In the genomic region with DNA sequence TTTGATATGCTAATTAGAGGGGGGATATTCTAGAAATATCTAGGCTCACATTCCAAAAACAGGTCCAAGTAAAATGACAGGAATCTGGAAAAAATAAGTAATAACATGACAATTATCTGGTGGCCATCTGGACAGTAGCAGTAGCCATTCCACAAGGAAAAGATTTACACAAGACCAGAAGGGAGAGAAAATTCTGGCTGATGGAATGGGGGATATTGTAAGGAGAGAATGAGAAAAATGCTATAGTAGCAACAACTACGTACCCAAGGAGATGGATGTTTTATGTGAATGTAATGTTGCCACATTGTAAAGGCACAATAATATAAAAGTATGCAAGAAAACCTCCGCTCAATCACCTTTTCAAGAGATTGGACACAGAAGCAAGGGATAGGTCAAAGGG, we compare ENCODE assay signal across 24 cellular contexts. TPM values are rescaled to one million over a fixed set of nuclear protein-coding genes. Genes with fewer than 3 reads are reported as not detected.
A peak's percentile ranks its signal among the peaks of the same experiment; 100 is the strongest.
DNase-seq lines count a peak whose midpoint lies in the region; ATAC-seq and TF ChIP-seq lines count a peak whose summit lies in the region.
"Had no signal": no experiment of that assay in that cellular context is flagged by ENCODE, and none has a peak within 500 bp of the region (broad histone marks: within the 10 kb centered on the region; RNA-seq: fewer than 3 reads in every experiment).

No MANE protein-coding gene starts in this region.

- H2AK9ac ChIP-seq in IMR-90 (replicated peaks; ENCODE audit: low read depth, low read length, poor library complexity): no peak overlapping the region

- no peak overlapping the region for H2BK15ac ChIP-seq in IMR-90 (ENCODE audit: low read depth, low read length)

- H3K4me3 ChIP-seq in IMR-90 (ENCODE audit: insufficient read depth, low read depth, low read length) (no peak overlapping the region), lower lobe of right lung (no peak overlapping the region), upper lobe of left lung (no peak overlapping the region), mucosa of descending colon (no peak overlapping the region)
- H3K4me3 ChIP-seq: tibial nerve had no signal

- peak overlapping the region; percentile 7; the same call in 1 of the 2 replicates for H3K4me2 ChIP-seq in IMR-90 (ENCODE audit: low read depth, low read length)

- H3K27me3 Mint-ChIP-seq in dendritic cell treated with granulocyte-macrophage colony-stimulating factor and Interleukin-4, amounts not matched to agents 40 ng/mL and 50 ng/mL, for 4 days: no peaks in the 10 kb centered on the region

- TF ChIP-seq POLR2A in IMR-90 (IDR thresholded peaks at IDR 0.05; ENCODE audit: low read depth, low read length) (no peak), upper lobe of left lung (IDR thresholded peaks at IDR 0.05) (no peak)

- no peak overlapping the region for H2BK120ac ChIP-seq in IMR-90 (ENCODE audit: low read depth, low read length)

- peaks cover 53% of the 10 kb centered on the region for H3K4me1 Mint-ChIP-seq in dendritic cell treated with granulocyte-macrophage colony-stimulating factor and Interleukin-4, amounts not matched to agents 40 ng/mL and 50 ng/mL, for 4 days (ENCODE audit: low read depth)

- H3K14ac ChIP-seq in IMR-90 (replicated peaks; ENCODE audit: low read depth, low read length): peak overlapping the region; percentile 17; the same call in 1 of the 2 replicates

- no peak for TF ChIP-seq CTCF in IMR-90 (conservative IDR thresholded peaks at IDR 0.05; ENCODE audit: low read depth, low read length)
- no peak for TF ChIP-seq CTCF in lower lobe of right lung (IDR thresholded peaks at IDR 0.05)
- TF ChIP-seq CTCF in upper lobe of left lung (IDR thresholded peaks at IDR 0.05): no peak
- no peak for TF ChIP-seq CTCF in GM13976 (IDR thresholded peaks at IDR 0.05; ENCODE audit: borderline replicate concordance, control extremely low read depth, extremely low read depth, insufficient read depth, missing control alignments)
- TF ChIP-seq CTCF in mucosa of descending colon (IDR thresholded peaks at IDR 0.05): no peak

- no peak for DNase-seq in IMR-90
- no peak for DNase-seq in lower lobe of right lung
- no peak for DNase-seq in upper lobe of left lung
- no peak for DNase-seq in SW480 (ENCODE audit: low spot score)
- DNase-seq in GM13976 (ENCODE audit: low spot score): no peak
- no peak for DNase-seq in COLO668 (lab: John Stamatoyannopoulos, UW; ENCODE audit: unreplicated experiment)
- DNase-seq in mucosa of descending colon: no peak
- DNase-seq: activated CD4-positive, alpha-beta T cell treated with anti-CD3 and anti-CD28 coated beads for 1 hour; activated naive CD4-positive, alpha-beta T cell treated with anti-CD3 and anti-CD28 coated beads, Interleukin-2, amount 10 ng/mL, durations not matched to agents 7 days and 5 days; activated T-cell treated with anti-CD3 and anti-CD28 coated beads, Interleukin-2, amount 50 U/mL, for 72 hours; anterior cingulate cortex; effector memory CD4-positive, alpha-beta T cell; hippocampal formation; NCI-H1105; NCI-H2081; RPMI8226; stimulated activated CD4-positive, alpha-beta T cell treated with anti-CD3 and anti-CD28 coated beads, Interleukin-1b, Interleukin-23, amount 100 ng/mL, for 48 hours; stimulated activated naive CD8-positive, alpha-beta T cell treated with anti-CD3 and anti-CD28 coated beads, Interleukin-15, Interleukin-2, amounts not matched to agents 100 U/mL and 50 U/mL, for 24 hours; SW 1271 had no signal

- no peaks in the 10 kb centered on the region for H3K36me3 Mint-ChIP-seq in dendritic cell treated with granulocyte-macrophage colony-stimulating factor and Interleukin-4, amounts not matched to agents 40 ng/mL and 50 ng/mL, for 4 days (ENCODE audit: low read depth)
- H3K36me3 Mint-ChIP-seq: activated naive CD4-positive, alpha-beta T cell treated with anti-CD3 and anti-CD28 coated beads, Interleukin-2, amount 10 ng/mL, durations not matched to agents 7 days and 5 days had no signal

- peaks cover 4 to 36% of the 10 kb centered on the region in 2 experiments for H3K79me1 ChIP-seq in IMR-90 (ENCODE audit: low read depth in 1 of 2, low read length in 2 of 2)

- no peak for TF ChIP-seq EP300 in upper lobe of left lung (IDR thresholded peaks at IDR 0.05)

- H4K91ac ChIP-seq in IMR-90 (ENCODE audit: insufficient read depth, low read depth, low read length): no peak overlapping the region

- H3K56ac ChIP-seq in IMR-90 (ENCODE audit: extremely low read depth, insufficient read depth, low read length): no peak overlapping the region

- CTCF ChIA-PET in IMR-90 (lab: Yijun Ruan, JAX): no interaction called here

- H2BK20ac ChIP-seq in IMR-90 (ENCODE audit: low read depth, low read length): no peak overlapping the region

- H3K23ac ChIP-seq in IMR-90 (ENCODE audit: low read depth, low read length): no peak overlapping the region

- peaks cover 17% of the 10 kb centered on the region for H3K9me1 ChIP-seq in IMR-90 (ENCODE audit: insufficient read depth, low read length)

- no peak overlapping the region for H2AFZ ChIP-seq in IMR-90 (replicated peaks; ENCODE audit: low read length, poor library complexity)

- no CpG with 5 or more reads among the region's 2 CpGs for WGBS in IMR-90 (ENCODE audit: extremely low coverage in 2 of 2, insufficient read length in 1 of 2), 2 experiments
- WGBS in upper lobe of left lung, 2 donors: 86 to 100% methylated on average over 2 of the region's 2 CpGs

- no peaks in the 10 kb centered on the region for H3K9me3 Mint-ChIP-seq in dendritic cell treated with granulocyte-macrophage colony-stimulating factor and Interleukin-4, amounts not matched to agents 40 ng/mL and 50 ng/mL, for 4 days
- H3K9me3 Mint-ChIP-seq: activated naive CD4-positive, alpha-beta T cell treated with anti-CD3 and anti-CD28 coated beads, Interleukin-2, amount 10 ng/mL, durations not matched to agents 7 days and 5 days; nephron had no signal

- no peak overlapping the region for H2AK5ac ChIP-seq in IMR-90 (ENCODE audit: low read depth, low read length)

- in situ Hi-C loops in IMR-90 (cut with MboI; ENCODE audit: low sequenced_read_pairs): no loop called here
- in situ Hi-C loops in GM13976 (cut with MboI; ENCODE audit: low sequenced_read_pairs, unreplicated experiment): no loop called here

- H3K36me3 ChIP-seq in IMR-90 (ENCODE audit: control insufficient read depth, insufficient read depth, low read length) (peaks cover 13% of the 10 kb centered on the region), lower lobe of right lung (no peaks in the 10 kb centered on the region), upper lobe of left lung (no peaks in the 10 kb centered on the region), mucosa of descending colon (ENCODE audit: low read depth) (no peaks in the 10 kb centered on the region)

- POLR2A ChIA-PET in IMR-90 (lab: Charles Lee; ENCODE audit: unreplicated experiment): interaction anchor here (1.0 kb wide), 1 partner anchor 11 kb away, joined by 3 read pairs; no protein-coding TSS in a partner anchor

- peaks cover 26% of the 10 kb centered on the region for H3K4me1 ChIP-seq in IMR-90 (ENCODE audit: control insufficient read depth, insufficient read depth, low read length)
- H3K4me1 ChIP-seq in lower lobe of right lung: peaks cover 74% of the 10 kb centered on the region
- peaks cover 16 to 34% (median 29%) of the 10 kb centered on the region in 4 donors for H3K4me1 ChIP-seq in upper lobe of left lung
- peaks cover 28% of the 10 kb centered on the region for H3K4me1 ChIP-seq in mucosa of descending colon (ENCODE audit: low read depth)

- H3K9me3 ChIP-seq in IMR-90 (ENCODE audit: control insufficient read depth, insufficient read depth, low read length) (no peaks in the 10 kb centered on the region), lower lobe of right lung (no peaks in the 10 kb centered on the region), upper lobe of left lung (no peaks in the 10 kb centered on the region), mucosa of descending colon (no peaks in the 10 kb centered on the region)
- H3K9me3 ChIP-seq: tibial nerve had no signal

- peak overlapping the region; percentile 40; the same call in 1 of the 2 replicates for H3K4ac ChIP-seq in IMR-90 (ENCODE audit: low read depth, low read length)

- H3K27ac ChIP-seq in IMR-90 (ENCODE audit: insufficient read depth, low read length): no peak overlapping the region
- H3K27ac ChIP-seq in lower lobe of right lung: peak overlapping the region; percentile 64
- peak overlapping the region; percentile 35 to 77 (median 68) for H3K27ac ChIP-seq in upper lobe of left lung

- peak overlapping the region; percentile 22 for H3K27ac Mint-ChIP-seq in dendritic cell treated with granulocyte-macrophage colony-stimulating factor and Interleukin-4, amounts not matched to agents 40 ng/mL and 50 ng/mL, for 4 days
- H3K27ac Mint-ChIP-seq: activated naive CD4-positive, alpha-beta T cell treated with anti-CD3 and anti-CD28 coated beads, Interleukin-2, amount 10 ng/mL, durations not matched to agents 7 days and 5 days; activated T-cell treated with anti-CD3 and anti-CD28 coated beads, Interleukin-2, amount 50 U/mL, for 72 hours; B cell had no signal

- H3K9ac ChIP-seq in IMR-90 (ENCODE audit: low read depth, low read length): no peak overlapping the region

- H4K20me1 ChIP-seq in IMR-90 (ENCODE audit: insufficient read depth, low read length): peaks cover 4% of the 10 kb centered on the region; the same call in 1 of the 2 replicates

- dilution Hi-C loops in IMR-90 (cut with HindIII; ENCODE audit: low sequenced_read_pairs, unreplicated experiment): no loop called here

- no peak overlapping the region for H3K4me3 Mint-ChIP-seq in dendritic cell treated with granulocyte-macrophage colony-stimulating factor and Interleukin-4, amounts not matched to agents 40 ng/mL and 50 ng/mL, for 4 days
- H3K4me3 Mint-ChIP-seq: activated naive CD4-positive, alpha-beta T cell treated with anti-CD3 and anti-CD28 coated beads, Interleukin-2, amount 10 ng/mL, durations not matched to agents 7 days and 5 days; activated T-cell treated with anti-CD3 and anti-CD28 coated beads, Interleukin-2, amount 50 U/mL, for 72 hours; B cell; nephron had no signal

- H3K18ac ChIP-seq in IMR-90 (ENCODE audit: low read depth, low read length): peak overlapping the region; percentile 27; the same call in 1 of the 2 replicates

- H4K8ac ChIP-seq in IMR-90 (ENCODE audit: low read depth in 2 of 2, low read length in 2 of 2): no peak overlapping the region; a peak in 1 of 4 replicates

- intact Hi-C loops in IMR-90 (cut with micrococcal nuclease) (no loop called here), lower lobe of right lung (cut with DNase I) (no loop called here), mucosa of descending colon (cut with DNase I, micrococcal nuclease) (no loop called here)
- intact Hi-C loops in dendritic cell treated with granulocyte-macrophage colony-stimulating factor and Interleukin-4, amounts not matched to agents 40 ng/mL and 50 ng/mL, for 4 days (cut with micrococcal nuclease): no loop called here

- peak overlapping the region; percentile 76 for H2BK5ac ChIP-seq in IMR-90 (ENCODE audit: low read depth, low read length, poor library complexity, severe bottlenecking)

- ATAC-seq in IMR-90 (ENCODE audit: low read depth) (no peak), lower lobe of right lung (no peak), upper lobe of left lung (ENCODE audit: low FRiP score in 2 of 2) (no peak), mucosa of descending colon (no peak)
- ATAC-seq: activated T-cell treated with anti-CD3 and anti-CD28 coated beads, Interleukin-2, amount 50 U/mL, for 72 hours; sciatic nerve; stimulated activated naive CD8-positive, alpha-beta T cell treated with anti-CD3 and anti-CD28 coated beads, Interleukin-15, Interleukin-2, amounts not matched to agents 100 U/mL and 50 U/mL, for 24 hours had no signal

- H3K27me3 ChIP-seq in IMR-90 (ENCODE audit: control insufficient read depth, insufficient read depth, low read length) (no peaks in the 10 kb centered on the region), lower lobe of right lung (ENCODE audit: low read depth) (no peaks in the 10 kb centered on the region), upper lobe of left lung (no peaks in the 10 kb centered on the region)
- H3K27me3 ChIP-seq: tibial nerve had no signal

- no peak overlapping the region; the same call in 1 of the 2 replicates for H4K5ac ChIP-seq in IMR-90 (ENCODE audit: low read depth, low read length)

- no peak for TF ChIP-seq RAD21 in IMR-90 (IDR thresholded peaks at IDR 0.05; ENCODE audit: low read length)

- no TSS peak for BruUV-seq in IMR-90 (replicated peaks; lab: Mats Ljungman, UMichigan)

RNA-seq across cellular contexts. Expression of a gene that starts 5.4 kb away (rescaled TPM):
- total RNA-seq in IMR-90 (2012; rRNA removed) (281 and 332 TPM in 2 replicates), lower lobe of right lung (127 TPM), upper lobe of left lung (100 to 1,000 TPM in 4 of 6 donors, 10 to 100 TPM in 2; 83.9 to 168 (median 129) TPM), mucosa of descending colon (10 to 100 TPM; 55.0 to 90.7 (median 85.5) TPM)
- polyA plus RNA-seq in IMR-90 (2012; rRNA removed): 197 and 221 TPM in 2 replicates
- 72.0 and 103 TPM in 2 replicates for polyA plus RNA-seq in IMR-90 (2012; cell fraction: cytosol; rRNA removed)
- 86.1 and 277 TPM in 2 replicates for polyA plus RNA-seq in IMR-90 (2012; cell fraction: nucleus; rRNA removed; ENCODE audit: low replicate concordance)

RNA-seq across cellular contexts. Expression of a gene that starts 19.7 kb away (rescaled TPM):
- total RNA-seq in IMR-90 (2012; rRNA removed) (23.5 and 30.8 TPM in 2 replicates), lower lobe of right lung (1.4 TPM), upper lobe of left lung (1 to 10 TPM in 5 of 6 donors, not detected in 1; 1.3 to 3.3 (median 2.3) TPM), mucosa of descending colon (10 to 100 TPM in 1 of 3 donors, 1 to 10 TPM in 2; 1.3 to 11.7 (median 2.4) TPM)
- 13.8 and 15.7 TPM in 2 replicates for polyA plus RNA-seq in IMR-90 (2012; rRNA removed)
- polyA plus RNA-seq in IMR-90 (2012; cell fraction: cytosol; rRNA removed): 2.4 and 3.8 TPM in 2 replicates
- 1.1 and 5.1 TPM in 2 replicates for polyA plus RNA-seq in IMR-90 (2012; cell fraction: nucleus; rRNA removed; ENCODE audit: low replicate concordance)
